ENCODE assay signal across 8 cellular contexts in genomic region chr6:63574554-63574900, GRCh38. TPM values are rescaled to one million over a fixed set of nuclear protein-coding genes. Genes with fewer than 3 reads are reported as not detected.
DNase-seq lines count a peak whose midpoint lies in the region; ATAC-seq, FAIRE-seq and TF ChIP-seq lines count a peak whose summit lies in the region.

No MANE protein-coding gene starts in this region.

- no peak for FAIRE-seq in GM12891 (lab: Jason Lieb, UNC)

- H3K4me1 ChIP-seq in foreskin keratinocyte (peaks cover 22% of the 10 kb centered on the region), skeletal muscle tissue (ENCODE audit: control insufficient read depth in 3 of 3, insufficient read depth in 3 of 3, low read length in 3 of 3) (peaks cover 10 to 18% (median 12%) of the 10 kb centered on the region in 3 donors)

- peak overlapping the region; percentile 93 for H3K27ac ChIP-seq in foreskin keratinocyte
- peak overlapping the region; percentile 99 for H3K27ac ChIP-seq in skeletal muscle tissue (ENCODE audit: low read depth, low read length)

- H3K36me3 ChIP-seq in H7 (replicated peaks; ENCODE audit: control insufficient read depth, insufficient read depth, low read length) (peaks cover 19% of the 10 kb centered on the region), skeletal muscle tissue (ENCODE audit: control insufficient read depth in 3 of 3, insufficient read depth in 3 of 3, low read length in 3 of 3) (peaks cover 11 to 28% (median 28%) of the 10 kb centered on the region in 3 donors)

- H3K9ac ChIP-seq in skeletal muscle tissue (ENCODE audit: low read depth in 1 of 3, low read length in 3 of 3) = peak overlapping the region; percentile 97 to 99 (median 99)

- 0 out of 2 replicates have a peak overlapping the region, but pooled peaks have one; percentile 91 for H3K4me3 ChIP-seq in H7 (ENCODE audit: insufficient read depth, low read depth, low read length)
- peak overlapping the region; percentile 83 for H3K4me3 ChIP-seq in WI38 (ENCODE audit: low read depth, low read length)
- H3K4me3 ChIP-seq in skeletal muscle tissue (ENCODE audit: low read length in 3 of 3) = peak overlapping the region; percentile 80 to 92 (median 88)

- DNase-seq in H7 (no peak), foreskin keratinocyte (no peak), AML-193 (lab: John Stamatoyannopoulos, UW) (no peak), GM12891 (ENCODE audit: insufficient read length, low spot score) (no peak), A172 (ENCODE audit: low spot score) (no peak)

- H3K9me3 ChIP-seq in skeletal muscle tissue (ENCODE audit: control insufficient read depth in 3 of 3, low read length in 3 of 3) = no peaks in the 10 kb centered on the region

- ATAC-seq in foreskin keratinocyte (no peak), GM19351 (IDR thresholded peaks at IDR 0.05; ENCODE audit: unreplicated experiment) (no peak)

- no peak for TF ChIP-seq POLR2A in GM12891 (IDR thresholded peaks at IDR 0.05; ENCODE audit: low read depth, low read length)

- H3K27me3 ChIP-seq in H7 (ENCODE audit: control insufficient read depth, insufficient read depth, low read length) = peaks cover 16% of the 10 kb centered on the region; the same call in 1 of the 2 replicates
- no peaks in the 10 kb centered on the region for H3K27me3 ChIP-seq in foreskin keratinocyte
- no peaks in the 10 kb centered on the region for H3K27me3 ChIP-seq in skeletal muscle tissue (ENCODE audit: control insufficient read depth in 3 of 3, insufficient read depth in 3 of 3, low read length in 3 of 3)

- TF ChIP-seq CTCF in WI38 (IDR thresholded peaks at IDR 0.05; ENCODE audit: low read depth, low read length) = no peak
- TF ChIP-seq CTCF in foreskin keratinocyte (conservative IDR thresholded peaks at IDR 0.05) = no peak

TF ChIP-seq in GM12891, 5 proteins besides CTCF, POLR2A, EP300 and RAD21:
- no peak for TF ChIP-seq PAX5 (IDR thresholded peaks at IDR 0.05; ENCODE audit: insufficient read depth, low read length, severe bottlenecking)
- no peak for TF ChIP-seq SPI1 (IDR thresholded peaks at IDR 0.05; ENCODE audit: low read depth, low read length)

RNA-seq across cellular contexts. Expression of gene PTP4A1, which starts 2.2 kb away (rescaled TPM):
- total RNA-seq in H7 (2014; rRNA removed; shearing (Covaris generic)) = 7.5 and 8.7 TPM in 2 replicates
- total RNA-seq in foreskin keratinocyte = 77.0 and 78.5 TPM in 2 replicates
- polyA plus RNA-seq in foreskin keratinocyte = 39.6 and 48.9 TPM in 2 replicates
- total RNA-seq in skeletal muscle tissue = 28.7 TPM
- polyA plus RNA-seq in GM12891 (2012; ENCODE audit: low read depth, missing spikeins) = 35.5 TPM
- 13.5 and 14.4 TPM in 2 replicates for total RNA-seq in A172 (2014; rRNA removed; shearing (Covaris generic))
